Comparison of ENCODE assay signal across 24 cellular contexts in the genomic region with DNA sequence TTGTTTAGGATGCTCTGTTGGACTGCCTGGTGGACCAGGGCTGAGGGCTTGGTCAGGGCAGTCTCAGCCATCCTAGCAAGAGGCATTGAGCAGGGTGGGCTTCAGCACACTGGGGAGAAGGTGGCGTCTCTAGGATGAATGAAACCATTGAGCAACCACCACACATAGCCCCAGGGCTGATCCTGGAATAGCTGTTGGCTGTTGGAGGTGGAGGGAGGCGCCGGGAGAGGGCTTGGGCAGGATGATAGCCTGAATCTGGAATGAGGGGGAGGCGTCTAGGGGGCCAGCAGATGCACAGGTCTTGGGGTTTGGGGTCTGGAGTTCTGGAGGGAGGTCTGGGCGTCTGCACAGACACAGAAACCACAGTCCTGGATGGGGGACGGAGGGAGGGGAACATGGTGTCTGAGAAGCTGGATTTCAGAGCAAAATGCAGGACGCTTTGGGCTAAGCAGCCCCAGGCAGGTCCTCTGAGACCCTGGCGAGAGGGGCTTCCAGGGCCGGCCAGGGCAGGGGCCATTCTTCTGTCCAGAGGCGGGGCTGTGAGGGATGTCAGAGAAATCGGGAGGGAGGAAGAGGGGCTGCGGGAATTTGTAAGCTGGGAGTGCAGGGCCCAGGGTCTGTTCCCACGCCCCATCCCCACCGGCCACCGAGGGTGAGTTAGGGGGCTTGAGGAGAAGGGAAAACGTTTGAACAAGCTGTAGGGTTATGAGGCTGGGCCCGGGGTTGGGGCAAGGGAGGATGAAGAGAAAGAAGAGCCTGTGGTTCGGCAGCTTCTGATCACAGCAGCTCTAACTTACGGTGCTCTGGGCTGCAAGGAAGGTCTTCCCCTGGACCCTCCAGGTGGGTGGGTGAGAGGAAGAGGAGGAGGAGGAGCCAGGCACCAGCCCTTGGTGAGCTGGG. TPM values are rescaled to one million over a fixed set of nuclear protein-coding genes. Genes with fewer than 3 reads are reported as not detected.
DNase-seq lines count a peak whose midpoint lies in the region; ATAC-seq and TF ChIP-seq lines count a peak whose summit lies in the region.
"Had no signal": no experiment of that assay in that cellular context is flagged by ENCODE, and none has a peak within 500 bp of the region (broad histone marks: within the 10 kb centered on the region; RNA-seq: fewer than 3 reads in every experiment).

No MANE protein-coding gene starts in this region.

- ATAC-seq in lower lobe of right lung (no peak), GM21528 (IDR thresholded peaks at IDR 0.05; ENCODE audit: low FRiP score, unreplicated experiment) (no peak)
- ATAC-seq: left cardiac atrium, pancreas, Right ventricle myocardium inferior had no signal

- H3K36me3 ChIP-seq in iPS-15b (ENCODE audit: control insufficient read depth, insufficient read depth, low read length): peaks cover 12% of the 10 kb centered on the region
- peaks cover 0 to 53% (median 29%) of the 10 kb centered on the region in 6 donors for H3K36me3 ChIP-seq in spleen
- peaks cover 34% of the 10 kb centered on the region for H3K36me3 ChIP-seq in lower lobe of right lung
- H3K36me3 ChIP-seq in hepatocyte (replicated peaks; ENCODE audit: insufficient read depth, low read depth): no peaks in the 10 kb centered on the region

- 70 to 76% (median 72%) methylated on average over 19 of the region's 19 CpGs for WGBS in spleen, 5 donors
- 58% methylated on average over 17 of the region's 19 CpGs for WGBS in hepatocyte (ENCODE audit: low lambda C conversion rate, missing lambda C conversion rate)

- no peaks in the 10 kb centered on the region for H3K27me3 ChIP-seq in iPS-15b (ENCODE audit: control insufficient read depth, insufficient read depth, low read length)
- peaks cover 0 to 18% (median 0%) of the 10 kb centered on the region in 7 donors for H3K27me3 ChIP-seq in spleen (replicated peaks in 1 of 7)
- H3K27me3 ChIP-seq in lower lobe of right lung (ENCODE audit: low read depth): peaks cover 10% of the 10 kb centered on the region
- H3K27me3 ChIP-seq in hepatocyte: no peaks in the 10 kb centered on the region
- H3K27me3 ChIP-seq: BLaER1, pancreas had no signal

- no peak for TF ChIP-seq EP300 in Ishikawa (IDR thresholded peaks at IDR 0.05; ENCODE audit: borderline replicate concordance)

- peaks cover 13% of the 10 kb centered on the region for H3K79me2 ChIP-seq in hepatocyte

- DNase-seq in NCI-H146 (lab: John Stamatoyannopoulos, UW) (peak; percentile 6), NCI-H146 treated with DMSO at 0.1 percent for 48 hours (lab: John Stamatoyannopoulos, UW; ENCODE audit: unreplicated experiment) (no peak), spleen (peak; percentile 69), lower lobe of right lung (no peak), hepatocyte (ENCODE audit: low spot score) (no peak)
- DNase-seq: activated CD4-positive, CD25-positive, alpha-beta regulatory T cell; activated CD8-positive, alpha-beta memory T cell treated with anti-CD3 and anti-CD28 coated beads for 24 hours; cortex of kidney; Karpas-422; left cardiac atrium; NCI-H1092; NCI-H2081 treated with DMSO at 0.1 percent for 48 hours; NCI-H524 treated with DMSO at 0.1 percent for 48 hours; pancreas; stimulated activated CD4-positive, alpha-beta T cell treated with anti-CD3 and anti-CD28 coated beads, Interleukin-4, amount 100 ng/mL, for 4 hours had no signal

- TF ChIP-seq RAD21 in Ishikawa (IDR thresholded peaks at IDR 0.05; ENCODE audit: low read depth): no peak

- no peak overlapping the region for H3K27ac ChIP-seq in spleen
- H3K27ac ChIP-seq in lower lobe of right lung: no peak overlapping the region
- no peak overlapping the region for H3K27ac ChIP-seq in hepatocyte
- H3K27ac ChIP-seq: 22Rv1, BLaER1, pancreas, skin epidermis, thoracic aorta had no signal

- H4K20me1 ChIP-seq in hepatocyte (ENCODE audit: insufficient read depth, poor library complexity, severe bottlenecking): no peaks in the 10 kb centered on the region

- H3K9me3 ChIP-seq in iPS-15b (ENCODE audit: control insufficient read depth, insufficient read depth, low read length) (no peaks in the 10 kb centered on the region), spleen (no peaks in the 10 kb centered on the region), lower lobe of right lung (no peaks in the 10 kb centered on the region), hepatocyte (ENCODE audit: low read depth) (no peaks in the 10 kb centered on the region)
- H3K9me3 ChIP-seq: BLaER1, pancreas, thoracic aorta had no signal

- H3K4me3 ChIP-seq in iPS-15b (ENCODE audit: low read depth, low read length): peak overlapping the region; percentile 43
- no peak overlapping the region for H3K4me3 ChIP-seq in spleen
- no peak overlapping the region for H3K4me3 ChIP-seq in lower lobe of right lung
- H3K4me3 ChIP-seq in hepatocyte: no peak overlapping the region
- H3K4me3 ChIP-seq: BLaER1, pancreas, skin epidermis, thoracic aorta had no signal

- intact Hi-C loops in spleen (cut with DNase I; ENCODE audit: low total_unique reads): no loop called here
- intact Hi-C loops in lower lobe of right lung (cut with DNase I): no loop called here

- TF ChIP-seq POLR2A in spleen (IDR thresholded peaks at IDR 0.05): no peak

- H3K4me1 ChIP-seq in iPS-15b (ENCODE audit: control insufficient read depth, insufficient read depth, low read length) (peaks cover 7% of the 10 kb centered on the region), spleen (peaks cover 2 to 41% (median 14%) of the 10 kb centered on the region in 6 donors), lower lobe of right lung (peaks cover 7% of the 10 kb centered on the region), hepatocyte (ENCODE audit: insufficient read depth) (no peaks in the 10 kb centered on the region)
- H3K4me1 ChIP-seq: pancreas had no signal

- peak overlapping the region; percentile 26 for H3K9ac ChIP-seq in iPS-15b (ENCODE audit: low read depth, low read length)
- H3K9ac ChIP-seq: BLaER1 had no signal

- H3K4me2 ChIP-seq in hepatocyte: no peak overlapping the region
- H3K4me2 ChIP-seq: BLaER1 had no signal

- TF ChIP-seq CTCF in spleen (IDR thresholded peaks at IDR 0.05 in 8 of 11, conservative IDR thresholded peaks at IDR 0.05 in 3 of 11) (no peak), lower lobe of right lung (IDR thresholded peaks at IDR 0.05) (no peak), hepatocyte (IDR thresholded peaks at IDR 0.05; ENCODE audit: poor library complexity) (no peak)

- H3K9me2 ChIP-seq in hepatocyte (replicated peaks; ENCODE audit: insufficient read depth): no peaks in the 10 kb centered on the region

- H2AFZ ChIP-seq in hepatocyte: no peak overlapping the region

TF ChIP-seq in Ishikawa, 13 proteins besides CTCF, POLR2A, EP300 and RAD21:
- TF ChIP-seq CREB1 (IDR thresholded peaks at IDR 0.05; ENCODE audit: low read depth): no peak
- 0 out of 2 replicates have a peak, but pooled peaks have one; percentile 42 for TF ChIP-seq ZBTB7A (IDR thresholded peaks at IDR 0.05; ENCODE audit: low read depth)

RNA-seq across cellular contexts. Expression of a gene that starts 5.2 kb away (rescaled TPM):
- total RNA-seq in spleen (10 to 100 TPM; 47.2 to 88.5 (median 77.4) TPM), lower lobe of right lung (75.3 TPM), hepatocyte (64.6 and 80.4 TPM in 2 replicates)
- polyA plus RNA-seq in spleen (100 to 1,000 TPM in 2 of 3 donors, 10 to 100 TPM in 1; 94.3 to 159 (median 128) TPM), hepatocyte (175 and 187 TPM in 2 replicates)

RNA-seq across cellular contexts. Expression of a gene that starts 8.9 kb away (rescaled TPM):
- total RNA-seq in spleen (10 to 100 TPM; 12.9 to 95.6 (median 28.7) TPM), lower lobe of right lung (184 TPM), hepatocyte (not detected in 2 replicates)
- polyA plus RNA-seq in spleen (10 to 100 TPM in 2 of 3 donors, 1 to 10 TPM in 1; 3.9 to 23.7 (median 11.7) TPM), hepatocyte (not detected in 2 replicates)
- total RNA-seq: T-helper 1 cell treated with Interleukin-12 subunit alpha and Interleukin-12 subunit beta and Interleukin-4 antibody, amounts not matched to agents 30 ng/mL and 1 ng/mL, for 36 hours had no signal

RNA-seq across cellular contexts. Expression of a gene that starts 16.1 kb away (rescaled TPM):
- total RNA-seq in spleen (100 to 1,000 TPM in 1 of 7 donors, 10 to 100 TPM in 6; 26.4 to 121 (median 47.0) TPM), lower lobe of right lung (0.50 TPM), hepatocyte (not detected in 2 replicates)
- polyA plus RNA-seq in spleen (100 to 1,000 TPM in 2 of 3 donors, 10 to 100 TPM in 1; 48.0 to 108 (median 105) TPM), hepatocyte (not detected in 2 replicates)
- total RNA-seq: T-helper 1 cell treated with Interleukin-12 subunit alpha and Interleukin-12 subunit beta and Interleukin-4 antibody, amounts not matched to agents 30 ng/mL and 1 ng/mL, for 36 hours had no signal

RNA-seq across cellular contexts. Expression of a gene that starts 16.9 kb away (rescaled TPM):
- total RNA-seq in spleen (10 to 100 TPM in 4 of 7 donors, 1 to 10 TPM in 3; 5.4 to 44.0 (median 12.4) TPM), lower lobe of right lung (21.1 TPM), hepatocyte (not detected in 2 replicates)
- polyA plus RNA-seq in spleen (10 to 100 TPM; 26.0 to 60.6 (median 51.1) TPM), hepatocyte (0.74 TPM in 1 of 2 replicates, not detected in the other)
- total RNA-seq: pancreas; T-helper 1 cell treated with Interleukin-12 subunit alpha and Interleukin-12 subunit beta and Interleukin-4 antibody, amounts not matched to agents 30 ng/mL and 1 ng/mL, for 36 hours; thoracic aorta had no signal

RNA-seq across cellular contexts. Expression of a gene that starts 46.1 kb away (rescaled TPM):
- total RNA-seq in spleen (1 to 10 TPM in 3 of 7 donors, under 1 TPM in 3, not detected in 1; 0.34 to 4.0 (median 0.88) TPM), lower lobe of right lung (2.9 TPM), hepatocyte (not detected in 2 replicates)
- polyA plus RNA-seq in spleen (1 to 10 TPM in 2 of 3 donors, under 1 TPM in 1; 0.50 to 1.3 (median 1.0) TPM), hepatocyte (not detected in 2 replicates)
- total RNA-seq: T-helper 1 cell treated with Interleukin-12 subunit alpha and Interleukin-12 subunit beta and Interleukin-4 antibody, amounts not matched to agents 30 ng/mL and 1 ng/mL, for 36 hours had no signal

Comparison
In these comparisons a context has a peak if more than half of its experiments do, and no peak if none do; other contexts are left out.
1. DNase-seq: peak in NCI-H146 (single experiment) and spleen (single experiment); none in NCI-H146 treated with DMSO at 0.1 percent for 48 hours (single experiment), lower lobe of right lung (single experiment) and hepatocyte (single experiment).
2. RNA of a gene that starts 8.9 kb away (total RNA-seq): 184 TPM in lower lobe of right lung (single experiment) and 12.9 to 95.6 TPM in spleen; not detected in hepatocyte; every median in the first group is over 10 times any median in the second.
3. RNA of a gene that starts 16.1 kb away (total RNA-seq): 26.4 to 121 TPM in spleen; 0.50 TPM in lower lobe of right lung (single experiment) and not detected in hepatocyte; every median in the first group is over 10 times any median in the second.